ENCODE assay signal across 9 cellular contexts in genomic region chr3:49357141-49357465, GRCh38. TPM values are rescaled to one million over a fixed set of nuclear protein-coding genes. Genes with fewer than 3 reads are reported as not detected.
DNase-seq lines count a peak whose midpoint lies in the region; ATAC-seq and TF ChIP-seq lines count a peak whose summit lies in the region.
"Not testable (repeated sequence)": the region's sequence is repeated elsewhere in the genome, so short reads cannot be mapped to it uniquely, and the experiment has no call there.
"Had no signal": no experiment of that assay in that cellular context is flagged by ENCODE, and none has a peak within 500 bp of the region (broad histone marks: within the 10 kb centered on the region; RNA-seq: fewer than 3 reads in every experiment).

No MANE protein-coding gene starts in this region.

- not testable (repeated sequence) for H3K9me3 ChIP-seq in BE2C; RWPE2 (ENCODE audit: severe bottlenecking); iPS-18a (ENCODE audit: control insufficient read depth, low read depth, low read length); stomach smooth muscle (ENCODE audit: control insufficient read depth in 2 of 2, low read length in 2 of 2)

- H3K9me3 Mint-ChIP-seq in activated naive CD4-positive, alpha-beta T cell treated with anti-CD3 and anti-CD28 coated beads, Interleukin-2, amount 50 U/mL, for 24 hours; neural crest cell: not testable (repeated sequence)

- H3K4me1 ChIP-seq in BE2C, result not testable (repeated sequence)
- H3K4me1 ChIP-seq in RWPE2 (ENCODE audit: insufficient read depth, poor library complexity, severe bottlenecking), result peaks cover 21% of the 10 kb centered on the region
- peaks cover 11% of the 10 kb centered on the region for H3K4me1 ChIP-seq in iPS-18a (ENCODE audit: control insufficient read depth, low read depth, low read length)
- peaks cover 26% of the 10 kb centered on the region for H3K4me1 ChIP-seq in stomach smooth muscle (ENCODE audit: control insufficient read depth, insufficient read depth, low read length)

- not testable (repeated sequence) for TF ChIP-seq CTCF in BE2C (IDR thresholded peaks at IDR 0.05; ENCODE audit: low read depth, low read length); HFF-Myc (IDR thresholded peaks at IDR 0.05; ENCODE audit: low read depth, low read length, missing control alignments); RWPE2 (IDR thresholded peaks at IDR 0.05; ENCODE audit: poor library complexity, severe bottlenecking); neural crest cell (conservative IDR thresholded peaks at IDR 0.05)

- H3K27ac ChIP-seq in RWPE2 (ENCODE audit: poor library complexity, severe bottlenecking), result peak overlapping the region; percentile 96
- not testable (repeated sequence) for H3K27ac ChIP-seq in iPS-18a (ENCODE audit: low read length)
- H3K27ac ChIP-seq in stomach smooth muscle (ENCODE audit: low read length), result peak overlapping the region; percentile 87

- H3K4me1 Mint-ChIP-seq in activated naive CD4-positive, alpha-beta T cell treated with anti-CD3 and anti-CD28 coated beads, Interleukin-2, amount 50 U/mL, for 24 hours, result peaks cover 19% of the 10 kb centered on the region
- H3K4me1 Mint-ChIP-seq in neural crest cell, result peaks cover 30% of the 10 kb centered on the region

- H3K4me3 ChIP-seq in BE2C (ENCODE audit: low read depth, low read length) (peak overlapping the region; percentile 75), HFF-Myc (replicated peaks; ENCODE audit: low read depth, low read length) (peak overlapping the region; percentile 86), RWPE2 (ENCODE audit: severe bottlenecking) (peak overlapping the region; percentile 65), iPS-18a (ENCODE audit: low read length) (peak overlapping the region; percentile 80), stomach smooth muscle (ENCODE audit: low read length in 2 of 2) (peak overlapping the region; percentile 71 to 87)

- not testable (repeated sequence) for H3K36me3 Mint-ChIP-seq in activated naive CD4-positive, alpha-beta T cell treated with anti-CD3 and anti-CD28 coated beads, Interleukin-2, amount 50 U/mL, for 24 hours
- H3K36me3 Mint-ChIP-seq in neural crest cell (ENCODE audit: low read depth), result peaks cover 20% of the 10 kb centered on the region

- not testable (repeated sequence) for H3K9ac ChIP-seq in iPS-18a (ENCODE audit: low read length)
- peak overlapping the region in 1 of 2 donors; percentile 71 for H3K9ac ChIP-seq in stomach smooth muscle (ENCODE audit: low read length in 2 of 2)

- not testable (repeated sequence) for ATAC-seq in RWPE2 (ENCODE audit: low read depth)

- DNase-seq in BE2C; HFF-Myc (ENCODE audit: extremely low read depth, low read depth); RWPE2 (ENCODE audit: low spot score); neural crest cell (ENCODE audit: low read depth, low spot score): not testable (repeated sequence)
- DNase-seq in effector CD8-positive, alpha-beta T cell (lab: John Stamatoyannopoulos, UW), result peak; percentile 25

- H3K27me3 Mint-ChIP-seq in activated naive CD4-positive, alpha-beta T cell treated with anti-CD3 and anti-CD28 coated beads, Interleukin-2, amount 50 U/mL, for 24 hours; neural crest cell (ENCODE audit: low read depth): not testable (repeated sequence)

- H3K27ac Mint-ChIP-seq in activated naive CD4-positive, alpha-beta T cell treated with anti-CD3 and anti-CD28 coated beads, Interleukin-2, amount 50 U/mL, for 24 hours, result peak overlapping the region; percentile 94
- H3K27ac Mint-ChIP-seq in neural crest cell (ENCODE audit: unreplicated experiment), result peak overlapping the region; percentile 72

- not testable (repeated sequence) for H3K27me3 ChIP-seq in BE2C; RWPE2 (ENCODE audit: insufficient read depth, poor library complexity, severe bottlenecking); iPS-18a (ENCODE audit: control insufficient read depth, insufficient read depth, low read length); stomach smooth muscle (ENCODE audit: control insufficient read depth in 1 of 2, insufficient read depth in 2 of 2, low read length in 2 of 2)

- H3K36me3 ChIP-seq in BE2C, result peaks cover 21% of the 10 kb centered on the region
- H3K36me3 ChIP-seq in RWPE2 (ENCODE audit: low read depth), result peaks cover 62% of the 10 kb centered on the region
- peaks cover 23% of the 10 kb centered on the region for H3K36me3 ChIP-seq in iPS-18a (ENCODE audit: control insufficient read depth, low read depth, low read length)
- peaks cover 20 to 27% of the 10 kb centered on the region in 2 donors for H3K36me3 ChIP-seq in stomach smooth muscle (ENCODE audit: control insufficient read depth in 2 of 2, insufficient read depth in 2 of 2, low read length in 2 of 2)

- H3K4me3 Mint-ChIP-seq in activated naive CD4-positive, alpha-beta T cell treated with anti-CD3 and anti-CD28 coated beads, Interleukin-2, amount 50 U/mL, for 24 hours, result peak overlapping the region; percentile 96
- peak overlapping the region; percentile 92 for H3K4me3 Mint-ChIP-seq in neural crest cell

RNA-seq across cellular contexts. Expression of gene GPX1, which starts 1.1 kb away (rescaled TPM):
- polyA plus RNA-seq in BE2C (2012; ENCODE audit: insufficient read depth, insufficient read length, low read depth), result 535 TPM
- total RNA-seq in neural crest cell, result 165 and 172 TPM in 2 replicates
- total RNA-seq: RPMI7951 had no signal

RNA-seq across cellular contexts. Expression of gene USP4, which starts 17.2 kb away (rescaled TPM):
- polyA plus RNA-seq in BE2C (2012; ENCODE audit: insufficient read depth, insufficient read length, low read depth), result 54.6 TPM
- total RNA-seq in neural crest cell, result 39.3 and 41.5 TPM in 2 replicates

RNA-seq across cellular contexts. Expression of gene RHOA, which starts 54.7 kb away (rescaled TPM):
- polyA plus RNA-seq in BE2C (2012; ENCODE audit: insufficient read depth, insufficient read length, low read depth), result 311 TPM
- total RNA-seq in neural crest cell, result 354 and 361 TPM in 2 replicates

RNA-seq across cellular contexts. Expression of gene TCTA, which starts 55.1 kb away (rescaled TPM):
- 26.8 TPM for polyA plus RNA-seq in BE2C (2012; ENCODE audit: insufficient read depth, insufficient read length, low read depth)
- 9.6 and 12.4 TPM in 2 replicates for total RNA-seq in neural crest cell
